Comparison of ENCODE assay signal across 2 cellular contexts in the genomic region with DNA sequence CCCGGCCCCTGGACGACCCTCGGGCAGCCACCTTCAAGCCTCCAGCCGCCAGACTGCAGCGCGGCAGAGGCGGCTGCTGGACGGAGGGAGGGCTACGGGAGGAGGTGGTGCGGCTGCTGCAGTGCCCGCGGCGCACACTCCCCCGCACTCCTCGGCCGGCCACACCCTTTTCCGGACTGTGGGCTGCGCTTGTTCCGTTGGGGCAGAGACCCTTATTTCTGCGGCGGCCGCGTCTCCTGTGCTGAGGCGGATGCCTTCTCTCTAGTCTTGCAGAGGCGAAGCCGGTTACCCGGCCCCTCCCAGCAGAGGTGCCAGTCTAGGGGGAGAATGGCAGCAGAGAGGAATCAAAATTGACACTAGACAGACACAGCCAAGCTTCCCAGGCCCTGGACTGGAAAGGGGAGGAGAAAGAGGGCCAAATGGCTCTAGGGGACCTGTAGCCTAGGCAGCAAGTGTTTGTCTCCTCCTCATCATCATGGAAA.
TF ChIP-seq lines count a peak whose summit lies in the region.

No MANE protein-coding gene starts in this region.

TF ChIP-seq in Ishikawa, 13 proteins besides CTCF, POLR2A, EP300 and RAD21:
- TF ChIP-seq FOXM1 (IDR thresholded peaks at IDR 0.05; ENCODE audit: borderline replicate concordance, low read depth) (no peak), NFIC (IDR thresholded peaks at IDR 0.05) (0 out of 2 replicates have a peak, but pooled peaks have one; percentile 3), CEBPB (IDR thresholded peaks at IDR 0.05) (no peak), EGR1 (IDR thresholded peaks at IDR 0.05) (peak; percentile 94), ZBTB7A (IDR thresholded peaks at IDR 0.05; ENCODE audit: low read depth) (peak; percentile 82)
- TF ChIP-seq, protein P1, sequence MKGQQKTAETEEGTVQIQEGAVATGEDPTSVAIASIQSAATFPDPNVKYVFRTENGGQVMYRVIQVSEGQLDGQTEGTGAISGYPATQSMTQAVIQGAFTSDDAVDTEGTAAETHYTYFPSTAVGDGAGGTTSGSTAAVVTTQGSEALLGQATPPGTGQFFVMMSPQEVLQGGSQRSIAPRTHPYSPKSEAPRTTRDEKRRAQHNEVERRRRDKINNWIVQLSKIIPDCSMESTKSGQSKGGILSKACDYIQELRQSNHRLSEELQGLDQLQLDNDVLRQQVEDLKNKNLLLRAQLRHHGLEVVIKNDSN (IDR thresholded peaks at IDR 0.05), result no peak
- TF ChIP-seq, protein P2, sequence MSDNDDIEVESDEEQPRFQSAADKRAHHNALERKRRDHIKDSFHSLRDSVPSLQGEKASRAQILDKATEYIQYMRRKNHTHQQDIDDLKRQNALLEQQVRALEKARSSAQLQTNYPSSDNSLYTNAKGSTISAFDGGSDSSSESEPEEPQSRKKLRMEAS (IDR thresholded peaks at IDR 0.05), result no peak

TF ChIP-seq in K562, 482 proteins besides CTCF, POLR2A, EP300 and RAD21 (continues in another document):
- TF ChIP-seq CHCHD3 (CRISPR knock-in tag; IDR thresholded peaks at IDR 0.05) (no peak), KLF6 (CRISPR knock-in tag; IDR thresholded peaks at IDR 0.05; ENCODE audit: borderline replicate concordance) (peak; percentile 91), CBX1 (IDR thresholded peaks at IDR 0.05; ENCODE audit: low read depth) (peak; percentile 86; the same call in 1 of the 2 replicates), RCOR1 (IDR thresholded peaks at IDR 0.05; ENCODE audit: borderline replicate concordance in 1 of 2, low read depth in 2 of 2, low read length in 2 of 2) (peak in 1 of 2 experiments; percentile 63; a peak in 1 of 4 replicates), ZNF57 (CRISPR knock-in tag; IDR thresholded peaks at IDR 0.05) (no peak), TAF15 (IDR thresholded peaks at IDR 0.05; ENCODE audit: low read depth, low read length) (no peak), POU5F1 (IDR thresholded peaks at IDR 0.05; ENCODE audit: borderline replicate concordance, low read depth, low read length, partially characterized antibody) (no peak), RBM22 (IDR thresholded peaks at IDR 0.05; ENCODE audit: low read depth, low read length, poor library complexity, severe bottlenecking) (peak; percentile 56), SRF (CRISPR knock-in tag; IDR thresholded peaks at IDR 0.05) (peak in 1 of 2 experiments; percentile 50; a peak in 1 of 4 replicates), KDM5B (IDR thresholded peaks at IDR 0.05; ENCODE audit: insufficient replicate concordance, low read depth, low read length) (peak; percentile 68), ZNF212 (CRISPR knock-in tag; IDR thresholded peaks at IDR 0.05) (no peak), EP400 (IDR thresholded peaks at IDR 0.05) (peak; percentile 68), NFIC (IDR thresholded peaks at IDR 0.05) (peak; percentile 27; the same call in 1 of the 2 replicates), SMAD1 (IDR thresholded peaks at IDR 0.05; ENCODE audit: low read depth, low read length, partially characterized antibody) (no peak), ZNF436 (CRISPR knock-in tag; IDR thresholded peaks at IDR 0.05) (no peak), FOXP1 (CRISPR knock-in tag; IDR thresholded peaks at IDR 0.05) (peak; percentile 18; the same call in 1 of the 2 replicates), ZNF3 (CRISPR knock-in tag; IDR thresholded peaks at IDR 0.05) (no peak), SIN3B (IDR thresholded peaks at IDR 0.05; ENCODE audit: low read depth) (peak; percentile 28; the same call in 1 of the 2 replicates), ZNF707 (CRISPR knock-in tag; conservative IDR thresholded peaks at IDR 0.05) (0 out of 2 replicates have a peak, but pooled peaks have one; percentile 10), DPF2 (IDR thresholded peaks at IDR 0.05) (0 out of 2 replicates have a peak, but pooled peaks have one; percentile 28), ZNF445 (CRISPR knock-in tag; IDR thresholded peaks at IDR 0.05; ENCODE audit: low read depth) (no peak), ZBTB17 (CRISPR knock-in tag; IDR thresholded peaks at IDR 0.05) (0 out of 2 replicates have a peak, but pooled peaks have one; percentile 38), TAF1 (IDR thresholded peaks at IDR 0.05; ENCODE audit: control insufficient read depth, extremely low read depth, insufficient read depth, low read length, severe bottlenecking) (peak; percentile 77), STAT5B (CRISPR knock-in tag; IDR thresholded peaks at IDR 0.05) (no peak), BCOR (IDR thresholded peaks at IDR 0.05) (peak; percentile 61), KLF10 (CRISPR knock-in tag; IDR thresholded peaks at IDR 0.05) (no peak), NCOA1 (IDR thresholded peaks at IDR 0.05; ENCODE audit: low read depth) (peak; percentile 24; the same call in 1 of the 2 replicates), NEUROD1 (IDR thresholded peaks at IDR 0.05; ENCODE audit: borderline replicate concordance, low read depth, low read length, partially characterized antibody) (peak; percentile 65), SMARCC2 (IDR thresholded peaks at IDR 0.05; ENCODE audit: low read depth) (peak; percentile 35; the same call in 1 of the 2 replicates), ZFP36 (IDR thresholded peaks at IDR 0.05; ENCODE audit: low read depth, low read length, partially characterized antibody) (no peak), PHF20 (IDR thresholded peaks at IDR 0.05; ENCODE audit: partially characterized antibody) (no peak)
- TF ChIP-seq, protein P3, sequence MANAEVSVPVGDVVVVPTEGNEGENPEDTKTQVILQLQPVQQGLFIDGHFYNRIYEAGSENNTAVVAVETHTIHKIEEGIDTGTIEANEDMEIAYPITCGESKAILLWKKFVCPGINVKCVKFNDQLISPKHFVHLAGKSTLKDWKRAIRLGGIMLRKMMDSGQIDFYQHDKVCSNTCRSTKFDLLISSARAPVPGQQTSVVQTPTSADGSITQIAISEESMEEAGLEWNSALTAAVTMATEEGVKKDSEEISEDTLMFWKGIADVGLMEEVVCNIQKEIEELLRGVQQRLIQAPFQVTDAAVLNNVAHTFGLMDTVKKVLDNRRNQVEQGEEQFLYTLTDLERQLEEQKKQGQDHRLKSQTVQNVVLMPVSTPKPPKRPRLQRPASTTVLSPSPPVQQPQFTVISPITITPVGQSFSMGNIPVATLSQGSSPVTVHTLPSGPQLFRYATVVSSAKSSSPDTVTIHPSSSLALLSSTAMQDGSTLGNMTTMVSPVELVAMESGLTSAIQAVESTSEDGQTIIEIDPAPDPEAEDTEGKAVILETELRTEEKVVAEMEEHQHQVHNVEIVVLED (CRISPR knock-in tag; IDR thresholded peaks at IDR 0.05), result peak; percentile 62
- TF ChIP-seq, protein P4, sequence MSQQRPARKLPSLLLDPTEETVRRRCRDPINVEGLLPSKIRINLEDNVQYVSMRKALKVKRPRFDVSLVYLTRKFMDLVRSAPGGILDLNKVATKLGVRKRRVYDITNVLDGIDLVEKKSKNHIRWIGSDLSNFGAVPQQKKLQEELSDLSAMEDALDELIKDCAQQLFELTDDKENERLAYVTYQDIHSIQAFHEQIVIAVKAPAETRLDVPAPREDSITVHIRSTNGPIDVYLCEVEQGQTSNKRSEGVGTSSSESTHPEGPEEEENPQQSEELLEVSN (IDR thresholded peaks at IDR 0.05; ENCODE audit: borderline replicate concordance in 1 of 2, extremely low read depth in 1 of 2, insufficient read depth in 1 of 2, insufficient read length in 1 of 2, low read depth in 1 of 2, low read length in 1 of 2, poor library complexity in 1 of 2, severe bottlenecking in 1 of 2), result peak in 1 of 2 experiments; percentile 30
- TF ChIP-seq, protein P5, sequence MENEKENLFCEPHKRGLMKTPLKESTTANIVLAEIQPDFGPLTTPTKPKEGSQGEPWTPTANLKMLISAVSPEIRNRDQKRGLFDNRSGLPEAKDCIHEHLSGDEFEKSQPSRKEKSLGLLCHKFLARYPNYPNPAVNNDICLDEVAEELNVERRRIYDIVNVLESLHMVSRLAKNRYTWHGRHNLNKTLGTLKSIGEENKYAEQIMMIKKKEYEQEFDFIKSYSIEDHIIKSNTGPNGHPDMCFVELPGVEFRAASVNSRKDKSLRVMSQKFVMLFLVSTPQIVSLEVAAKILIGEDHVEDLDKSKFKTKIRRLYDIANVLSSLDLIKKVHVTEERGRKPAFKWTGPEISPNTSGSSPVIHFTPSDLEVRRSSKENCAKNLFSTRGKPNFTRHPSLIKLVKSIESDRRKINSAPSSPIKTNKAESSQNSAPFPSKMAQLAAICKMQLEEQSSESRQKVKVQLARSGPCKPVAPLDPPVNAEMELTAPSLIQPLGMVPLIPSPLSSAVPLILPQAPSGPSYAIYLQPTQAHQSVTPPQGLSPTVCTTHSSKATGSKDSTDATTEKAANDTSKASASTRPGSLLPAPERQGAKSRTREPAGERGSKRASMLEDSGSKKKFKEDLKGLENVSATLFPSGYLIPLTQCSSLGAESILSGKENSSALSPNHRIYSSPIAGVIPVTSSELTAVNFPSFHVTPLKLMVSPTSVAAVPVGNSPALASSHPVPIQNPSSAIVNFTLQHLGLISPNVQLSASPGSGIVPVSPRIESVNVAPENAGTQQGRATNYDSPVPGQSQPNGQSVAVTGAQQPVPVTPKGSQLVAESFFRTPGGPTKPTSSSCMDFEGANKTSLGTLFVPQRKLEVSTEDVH (IDR thresholded peaks at IDR 0.05; ENCODE audit: low read depth, partially characterized antibody), result peak; percentile 38
- TF ChIP-seq, protein P6, sequence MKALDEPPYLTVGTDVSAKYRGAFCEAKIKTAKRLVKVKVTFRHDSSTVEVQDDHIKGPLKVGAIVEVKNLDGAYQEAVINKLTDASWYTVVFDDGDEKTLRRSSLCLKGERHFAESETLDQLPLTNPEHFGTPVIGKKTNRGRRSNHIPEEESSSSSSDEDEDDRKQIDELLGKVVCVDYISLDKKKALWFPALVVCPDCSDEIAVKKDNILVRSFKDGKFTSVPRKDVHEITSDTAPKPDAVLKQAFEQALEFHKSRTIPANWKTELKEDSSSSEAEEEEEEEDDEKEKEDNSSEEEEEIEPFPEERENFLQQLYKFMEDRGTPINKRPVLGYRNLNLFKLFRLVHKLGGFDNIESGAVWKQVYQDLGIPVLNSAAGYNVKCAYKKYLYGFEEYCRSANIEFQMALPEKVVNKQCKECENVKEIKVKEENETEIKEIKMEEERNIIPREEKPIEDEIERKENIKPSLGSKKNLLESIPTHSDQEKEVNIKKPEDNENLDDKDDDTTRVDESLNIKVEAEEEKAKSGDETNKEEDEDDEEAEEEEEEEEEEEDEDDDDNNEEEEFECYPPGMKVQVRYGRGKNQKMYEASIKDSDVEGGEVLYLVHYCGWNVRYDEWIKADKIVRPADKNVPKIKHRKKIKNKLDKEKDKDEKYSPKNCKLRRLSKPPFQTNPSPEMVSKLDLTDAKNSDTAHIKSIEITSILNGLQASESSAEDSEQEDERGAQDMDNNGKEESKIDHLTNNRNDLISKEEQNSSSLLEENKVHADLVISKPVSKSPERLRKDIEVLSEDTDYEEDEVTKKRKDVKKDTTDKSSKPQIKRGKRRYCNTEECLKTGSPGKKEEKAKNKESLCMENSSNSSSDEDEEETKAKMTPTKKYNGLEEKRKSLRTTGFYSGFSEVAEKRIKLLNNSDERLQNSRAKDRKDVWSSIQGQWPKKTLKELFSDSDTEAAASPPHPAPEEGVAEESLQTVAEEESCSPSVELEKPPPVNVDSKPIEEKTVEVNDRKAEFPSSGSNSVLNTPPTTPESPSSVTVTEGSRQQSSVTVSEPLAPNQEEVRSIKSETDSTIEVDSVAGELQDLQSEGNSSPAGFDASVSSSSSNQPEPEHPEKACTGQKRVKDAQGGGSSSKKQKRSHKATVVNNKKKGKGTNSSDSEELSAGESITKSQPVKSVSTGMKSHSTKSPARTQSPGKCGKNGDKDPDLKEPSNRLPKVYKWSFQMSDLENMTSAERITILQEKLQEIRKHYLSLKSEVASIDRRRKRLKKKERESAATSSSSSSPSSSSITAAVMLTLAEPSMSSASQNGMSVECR (CRISPR knock-in tag; IDR thresholded peaks at IDR 0.05), result peak; percentile 68; the same call in 1 of the 2 replicates
- TF ChIP-seq, protein P7, sequence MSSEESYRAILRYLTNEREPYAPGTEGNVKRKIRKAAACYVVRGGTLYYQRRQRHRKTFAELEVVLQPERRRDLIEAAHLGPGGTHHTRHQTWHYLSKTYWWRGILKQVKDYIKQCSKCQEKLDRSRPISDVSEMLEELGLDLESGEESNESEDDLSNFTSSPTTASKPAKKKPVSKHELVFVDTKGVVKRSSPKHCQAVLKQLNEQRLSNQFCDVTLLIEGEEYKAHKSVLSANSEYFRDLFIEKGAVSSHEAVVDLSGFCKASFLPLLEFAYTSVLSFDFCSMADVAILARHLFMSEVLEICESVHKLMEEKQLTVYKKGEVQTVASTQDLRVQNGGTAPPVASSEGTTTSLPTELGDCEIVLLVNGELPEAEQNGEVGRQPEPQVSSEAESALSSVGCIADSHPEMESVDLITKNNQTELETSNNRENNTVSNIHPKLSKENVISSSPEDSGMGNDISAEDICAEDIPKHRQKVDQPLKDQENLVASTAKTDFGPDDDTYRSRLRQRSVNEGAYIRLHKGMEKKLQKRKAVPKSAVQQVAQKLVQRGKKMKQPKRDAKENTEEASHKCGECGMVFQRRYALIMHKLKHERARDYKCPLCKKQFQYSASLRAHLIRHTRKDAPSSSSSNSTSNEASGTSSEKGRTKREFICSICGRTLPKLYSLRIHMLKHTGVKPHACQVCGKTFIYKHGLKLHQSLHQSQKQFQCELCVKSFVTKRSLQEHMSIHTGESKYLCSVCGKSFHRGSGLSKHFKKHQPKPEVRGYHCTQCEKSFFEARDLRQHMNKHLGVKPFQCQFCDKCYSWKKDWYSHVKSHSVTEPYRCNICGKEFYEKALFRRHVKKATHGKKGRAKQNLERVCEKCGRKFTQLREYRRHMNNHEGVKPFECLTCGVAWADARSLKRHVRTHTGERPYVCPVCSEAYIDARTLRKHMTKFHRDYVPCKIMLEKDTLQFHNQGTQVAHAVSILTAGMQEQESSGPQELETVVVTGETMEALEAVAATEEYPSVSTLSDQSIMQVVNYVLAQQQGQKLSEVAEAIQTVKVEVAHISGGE (CRISPR knock-in tag; IDR thresholded peaks at IDR 0.05), result 0 out of 6 replicates have a peak, but pooled peaks of 1 of the 3 experiments have one; percentile 58
- TF ChIP-seq, protein P8, sequence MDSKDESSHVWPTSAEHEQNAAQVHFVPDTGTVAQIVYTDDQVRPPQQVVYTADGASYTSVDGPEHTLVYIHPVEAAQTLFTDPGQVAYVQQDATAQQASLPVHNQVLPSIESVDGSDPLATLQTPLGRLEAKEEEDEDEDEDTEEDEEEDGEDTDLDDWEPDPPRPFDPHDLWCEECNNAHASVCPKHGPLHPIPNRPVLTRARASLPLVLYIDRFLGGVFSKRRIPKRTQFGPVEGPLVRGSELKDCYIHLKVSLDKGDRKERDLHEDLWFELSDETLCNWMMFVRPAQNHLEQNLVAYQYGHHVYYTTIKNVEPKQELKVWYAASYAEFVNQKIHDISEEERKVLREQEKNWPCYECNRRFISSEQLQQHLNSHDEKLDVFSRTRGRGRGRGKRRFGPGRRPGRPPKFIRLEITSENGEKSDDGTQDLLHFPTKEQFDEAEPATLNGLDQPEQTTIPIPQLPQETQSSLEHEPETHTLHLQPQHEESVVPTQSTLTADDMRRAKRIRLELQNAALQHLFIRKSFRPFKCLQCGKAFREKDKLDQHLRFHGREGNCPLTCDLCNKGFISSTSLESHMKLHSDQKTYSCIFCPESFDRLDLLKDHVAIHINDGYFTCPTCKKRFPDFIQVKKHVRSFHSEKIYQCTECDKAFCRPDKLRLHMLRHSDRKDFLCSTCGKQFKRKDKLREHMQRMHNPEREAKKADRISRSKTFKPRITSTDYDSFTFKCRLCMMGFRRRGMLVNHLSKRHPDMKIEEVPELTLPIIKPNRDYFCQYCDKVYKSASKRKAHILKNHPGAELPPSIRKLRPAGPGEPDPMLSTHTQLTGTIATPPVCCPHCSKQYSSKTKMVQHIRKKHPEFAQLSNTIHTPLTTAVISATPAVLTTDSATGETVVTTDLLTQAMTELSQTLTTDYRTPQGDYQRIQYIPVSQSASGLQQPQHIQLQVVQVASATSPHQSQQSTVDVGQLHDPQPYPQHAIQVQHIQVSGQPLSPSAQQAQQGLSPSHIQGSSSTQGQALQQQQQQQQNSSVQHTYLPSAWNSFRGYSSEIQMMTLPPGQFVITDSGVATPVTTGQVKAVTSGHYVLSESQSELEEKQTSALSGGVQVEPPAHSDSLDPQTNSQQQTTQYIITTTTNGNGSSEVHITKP (IDR thresholded peaks at IDR 0.05; ENCODE audit: partially characterized antibody), result peak; percentile 43
